In the genomic region with DNA sequence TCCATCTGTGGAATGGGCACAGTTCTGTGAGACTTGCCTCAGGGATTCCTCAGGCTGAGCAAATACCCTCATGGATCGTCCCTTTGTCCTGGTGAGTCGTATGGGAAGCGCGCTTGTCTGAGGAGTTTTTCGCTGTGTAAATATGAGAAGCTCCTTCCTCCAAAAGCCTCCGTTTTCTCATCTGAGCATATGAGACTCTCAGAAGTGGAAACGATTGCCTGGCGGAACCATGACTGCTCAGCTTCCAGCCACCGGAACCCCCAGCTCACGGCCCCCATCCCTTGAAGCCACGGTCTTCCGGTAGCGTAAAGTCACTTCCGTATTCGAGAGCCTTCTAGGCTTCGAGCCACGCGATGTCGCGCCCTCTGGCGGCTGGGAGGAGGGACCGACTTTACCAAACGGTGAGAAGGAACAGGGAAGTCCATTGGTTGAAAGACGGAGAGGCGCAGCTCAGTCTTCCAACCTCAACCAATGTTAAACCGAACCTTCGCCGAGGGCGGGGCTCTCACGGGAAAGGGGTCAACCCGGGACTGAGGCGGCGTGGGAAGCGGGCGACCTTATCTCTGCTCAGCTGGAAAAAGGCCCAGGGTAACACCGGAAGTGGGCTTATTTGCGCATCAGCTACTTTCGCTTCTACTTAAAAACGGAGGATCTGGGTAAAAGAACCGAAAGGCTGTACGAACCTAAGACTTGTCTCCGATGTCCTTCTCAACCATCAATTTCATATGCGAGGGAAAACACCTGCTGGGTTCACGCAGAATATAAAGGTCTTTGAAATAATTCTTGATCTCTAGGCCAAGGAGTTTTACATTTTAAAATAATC, we compare ENCODE assay signal across 8 cellular contexts.
DNase-seq lines count a peak whose midpoint lies in the region; ATAC-seq and FAIRE-seq lines count a peak whose summit lies in the region.

No MANE protein-coding gene starts in this region.

- DNase-seq in AG20443 (ENCODE audit: low spot score), result peak; percentile 96
- peak; percentile 100 for DNase-seq in NCI-H345 (lab: John Stamatoyannopoulos, UW)
- DNase-seq in activated CD4-positive, CD25-positive, alpha-beta regulatory T cell treated with anti-CD3 and anti-CD28 coated beads, Interleukin-2, amount 50 U/mL, for 16 hours (ENCODE audit: low read depth, low spot score), result peak; percentile 99
- peak; percentile 99 for DNase-seq in cerebellar cortex (ENCODE audit: low spot score)
- peak; percentile 97 for DNase-seq in stimulated activated CD4-positive, alpha-beta T cell treated with anti-CD3 and anti-CD28 coated beads, Interleukin-12 subunit alpha, Interleukin-12 subunit beta, amount 100 ng/mL, for 4 hours

- ATAC-seq in GM19023 (IDR thresholded peaks at IDR 0.05; ENCODE audit: unreplicated experiment), result peak; percentile 95
- peak; percentile 97 for ATAC-seq in HG03280 (IDR thresholded peaks at IDR 0.05; ENCODE audit: unreplicated experiment)

- FAIRE-seq in islet of Langerhans (lab: Jason Lieb, UNC), result peak; percentile 98

Comparison
In these comparisons a context has a peak if more than half of its experiments do, and no peak if none do; other contexts are left out.
1. Peak in every context shown above with its lines: DNase-seq and ATAC-seq.